27 cellular contexts compared by ENCODE assay signal in genomic region chr18:59061914-59062642, GRCh38.
DNase-seq lines count a peak whose midpoint lies in the region; ATAC-seq, FAIRE-seq and TF ChIP-seq lines count a peak whose summit lies in the region.
"Had no signal": no experiment of that assay in that cellular context is flagged by ENCODE, and none has a peak within 500 bp of the region (broad histone marks: within the 10 kb centered on the region; RNA-seq: fewer than 3 reads in every experiment).

No MANE protein-coding gene starts in this region.

- H3K36me3 Mint-ChIP-seq in Calu3 (ENCODE audit: insufficient read depth, unreplicated experiment) (peaks cover 17% of the 10 kb centered on the region), immature natural killer cell (no peaks in the 10 kb centered on the region)
- H3K36me3 Mint-ChIP-seq: brain had no signal

- no peaks in the 10 kb centered on the region for H3K27me3 Mint-ChIP-seq in Calu3 (ENCODE audit: unreplicated experiment)
- peaks cover 0 to 3% (median under 1%) of the 10 kb centered on the region in 3 donors for H3K27me3 Mint-ChIP-seq in immature natural killer cell (ENCODE audit: low read depth in 3 of 3)

- intact Hi-C loops in Calu3 (cut with micrococcal nuclease; ENCODE audit: unreplicated experiment) = loop anchor here (5.0 to 10.0 kb wide), 2 partner anchors 110 to 197 kb away; partner anchors contain the start of gene ZNF532

- no TSS peak for BruUV-seq in Calu3 (replicated peaks; lab: Mats Ljungman, UMichigan)

- ATAC-seq in GM18868 (IDR thresholded peaks at IDR 0.05; ENCODE audit: unreplicated experiment) = peak; percentile 38
- ATAC-seq in HG02884 (IDR thresholded peaks at IDR 0.05; ENCODE audit: unreplicated experiment) = peak; percentile 57
- no peak for ATAC-seq in GM18505 (IDR thresholded peaks at IDR 0.05; ENCODE audit: unreplicated experiment)
- no peak for ATAC-seq in GM21717 (IDR thresholded peaks at IDR 0.05; ENCODE audit: unreplicated experiment)
- ATAC-seq: left lobe of liver, right lobe of liver had no signal

- H3K4me3 ChIP-seq in bronchial epithelial cell (ENCODE audit: low read depth, low read length) = no peak overlapping the region
- H3K4me3 ChIP-seq: adrenal gland, GM23248, right lobe of liver, SK-N-MC had no signal

- no peak for TF ChIP-seq POLR2A in GM18505 (IDR thresholded peaks at IDR 0.05; ENCODE audit: borderline replicate concordance, extremely low read depth, insufficient read depth, insufficient read length)

- no peak for DNase-seq in Calu3
- DNase-seq in bronchial epithelial cell (ENCODE audit: low read depth) = no peak
- no peak for DNase-seq in NCI-H345 (lab: John Stamatoyannopoulos, UW)
- DNase-seq in immature natural killer cell = no peak
- DNase-seq: activated naive CD4-positive, alpha-beta T cell treated with anti-CD3 and anti-CD28 coated beads for 36 hours; activated T-cell treated with anti-CD3 and anti-CD28 coated beads, Interleukin-2, amount 50 U/mL, for 48 hours; DMS79; GDM1; GM23248; hypothalamus; mesenchymal stem cell; NCI-H1436; right lobe of liver; RPMI8226; stimulated activated CD4-positive, alpha-beta T cell treated with anti-CD3 and anti-CD28 coated beads, Interleukin-12 subunit alpha, Interleukin-12 subunit beta, amount 100 ng/mL, for 4 hours; stimulated activated CD4-positive, alpha-beta T cell treated with anti-CD3 and anti-CD28 coated beads, Interleukin-4, amount 100 ng/mL, for 4 hours; stimulated activated naive CD4-positive, alpha-beta T cell treated with Interleukin-2 at 50 U/mL for 16 hours had no signal

- H3K9me3 Mint-ChIP-seq in Calu3 (ENCODE audit: low read depth, unreplicated experiment) (peaks cover 10% of the 10 kb centered on the region), immature natural killer cell (no peaks in the 10 kb centered on the region)
- H3K9me3 Mint-ChIP-seq: activated naive CD4-positive, alpha-beta T cell treated with anti-CD3 and anti-CD28 coated beads for 36 hours; T-helper 1 cell treated with Interleukin-12 subunit alpha and Interleukin-12 subunit beta and Interleukin-4 antibody, amounts not matched to agents 30 μg/mL and 1 μg/mL, for 36 hours had no signal

- no peaks in the 10 kb centered on the region for H3K27me3 ChIP-seq in bronchial epithelial cell (ENCODE audit: control insufficient read depth, insufficient read depth, low read length)
- H3K27me3 ChIP-seq: adrenal gland, right lobe of liver had no signal

- FAIRE-seq in bronchial epithelial cell (lab: Jason Lieb, UNC) = peak; percentile 13
- FAIRE-seq: TTC549 had no signal

- H3K27ac Mint-ChIP-seq in Calu3 (ENCODE audit: unreplicated experiment) (peak overlapping the region; percentile 86), immature natural killer cell (no peak overlapping the region)
- H3K27ac Mint-ChIP-seq: activated naive CD4-positive, alpha-beta T cell treated with anti-CD3 and anti-CD28 coated beads for 36 hours; brain; T-helper 1 cell treated with Interleukin-12 subunit alpha and Interleukin-12 subunit beta and Interleukin-4 antibody, amounts not matched to agents 30 μg/mL and 1 μg/mL, for 36 hours had no signal

- TF ChIP-seq CTCF in Calu3 (IDR thresholded peaks at IDR 0.05; ENCODE audit: unreplicated experiment) (no peak), bronchial epithelial cell (IDR thresholded peaks at IDR 0.05; ENCODE audit: insufficient read depth, low read length, severe bottlenecking) (no peak)

- H3K4me3 Mint-ChIP-seq in Calu3 (ENCODE audit: low read depth, unreplicated experiment) (peak overlapping the region; percentile 62), immature natural killer cell (no peak overlapping the region)
- H3K4me3 Mint-ChIP-seq: activated naive CD4-positive, alpha-beta T cell treated with anti-CD3 and anti-CD28 coated beads for 36 hours; brain; T-helper 1 cell treated with Interleukin-12 subunit alpha and Interleukin-12 subunit beta and Interleukin-4 antibody, amounts not matched to agents 30 μg/mL and 1 μg/mL, for 36 hours had no signal

- peaks cover 58% of the 10 kb centered on the region for H3K4me1 Mint-ChIP-seq in Calu3 (ENCODE audit: low read depth, unreplicated experiment)
- H3K4me1 Mint-ChIP-seq in immature natural killer cell = no peaks in the 10 kb centered on the region

- H3K36me3 ChIP-seq in bronchial epithelial cell (ENCODE audit: control insufficient read depth, insufficient read depth, low read length) = no peaks in the 10 kb centered on the region
- H3K36me3 ChIP-seq: adrenal gland, right lobe of liver had no signal

- CTCF ChIA-PET in Calu3 (lab: Charles Lee) = interaction anchor here (1.0 to 1.8 kb wide), 4 partner anchors 22 to 294 kb away, joined by 3 to 7 read pairs (median 5); no protein-coding TSS in a partner anchor

Comparison
In these comparisons a context has a peak if more than half of its experiments do, and no peak if none do; other contexts are left out.
1. ATAC-seq: peak in GM18868 (single experiment) and HG02884 (single experiment); none in GM18505 (single experiment) and GM21717 (single experiment).